Comparison of ENCODE assay signal across 9 cellular contexts in the genomic region with DNA sequence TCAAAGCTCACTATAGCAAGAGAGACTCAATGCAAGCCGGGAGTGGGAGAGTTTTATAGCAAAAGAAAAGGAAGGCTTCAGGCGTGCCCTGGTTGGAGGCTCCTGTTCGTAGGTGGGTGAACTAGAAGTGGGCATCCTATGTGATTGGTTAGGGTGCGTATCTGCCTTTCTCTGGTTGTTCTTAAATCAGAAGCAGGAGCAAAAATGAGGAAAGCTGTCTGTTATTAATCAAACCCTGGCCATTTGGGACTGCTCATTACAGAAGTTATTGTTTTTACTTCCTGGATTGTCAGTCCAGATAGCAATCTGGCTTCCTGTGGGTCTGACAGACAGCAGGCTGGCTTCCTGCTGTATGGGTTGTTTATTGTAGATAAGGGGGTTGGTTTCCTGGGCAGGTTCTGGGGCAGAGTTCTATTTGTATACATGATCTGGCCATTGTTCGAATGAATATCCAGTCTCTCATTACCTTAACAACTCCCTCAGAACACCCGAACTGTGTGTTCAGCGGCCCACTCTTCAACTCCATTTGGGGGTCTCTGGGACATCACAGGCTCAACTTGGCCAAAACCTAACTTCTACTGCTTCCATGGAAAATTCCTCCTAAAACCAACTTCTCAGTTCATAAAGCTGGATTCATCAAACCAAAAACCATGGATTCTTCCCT. TPM values are rescaled to one million over a fixed set of nuclear protein-coding genes. Genes with fewer than 3 reads are reported as not detected.
DNase-seq lines count a peak whose midpoint lies in the region; ATAC-seq and TF ChIP-seq lines count a peak whose summit lies in the region.
"Had no signal": no experiment of that assay in that cellular context is flagged by ENCODE, and none has a peak within 500 bp of the region (broad histone marks: within the 10 kb centered on the region; RNA-seq: fewer than 3 reads in every experiment).

No MANE protein-coding gene starts in this region.

- in situ Hi-C loops in brain microvascular endothelial cell (cut with HindIII; ENCODE audit: low pct_ligation_motif_present, low sequenced_read_pairs) = no loop called here

- TF ChIP-seq CTCF in BE2C (IDR thresholded peaks at IDR 0.05; ENCODE audit: low read depth, low read length) = no peak
- no peak for TF ChIP-seq CTCF in brain microvascular endothelial cell (IDR thresholded peaks at IDR 0.05; ENCODE audit: low read depth, low read length, missing control alignments)

- DNase-seq in BE2C (peak; percentile 70), brain microvascular endothelial cell (no peak), islet precursor cell (no peak)
- DNase-seq in stimulated activated CD8-positive, alpha-beta memory T cell treated with anti-CD3 and anti-CD28 coated beads, Interleukin-4, amount 100 ng/mL, for 48 hours = no peak

- peaks cover 46% of the 10 kb centered on the region for H3K36me3 ChIP-seq in BE2C
- peaks cover 45% of the 10 kb centered on the region for H3K36me3 ChIP-seq in KOPT-K1 (ENCODE audit: insufficient read depth, low read length)
- peaks cover 25% of the 10 kb centered on the region for H3K36me3 ChIP-seq in brain microvascular endothelial cell (replicated peaks)
- H3K36me3 ChIP-seq in mesodermal cell (ENCODE audit: control insufficient read depth, insufficient read depth, low read length) = peaks cover 47% of the 10 kb centered on the region

- H3K4me1 ChIP-seq in BE2C (no peaks in the 10 kb centered on the region), mesodermal cell (ENCODE audit: control insufficient read depth, insufficient read depth, low read length, poor library complexity, severe bottlenecking) (no peaks in the 10 kb centered on the region)

- no peaks in the 10 kb centered on the region for H3K27me3 ChIP-seq in BE2C
- H3K27me3 ChIP-seq in brain microvascular endothelial cell (replicated peaks) = no peaks in the 10 kb centered on the region

- H3K4me3 ChIP-seq in BE2C (ENCODE audit: low read depth, low read length) (peak overlapping the region; percentile 96), brain microvascular endothelial cell (ENCODE audit: low read depth, low read length) (peak overlapping the region; percentile 73), mesodermal cell (ENCODE audit: extremely low read depth, insufficient read depth, low read length, poor library complexity, severe bottlenecking) (peak overlapping the region; percentile 84)

- H3K27ac ChIP-seq in KOPT-K1 (ENCODE audit: low read depth, low read length, poor library complexity, severe bottlenecking) (peak overlapping the region; percentile 83), brain microvascular endothelial cell (no peak overlapping the region), mesodermal cell (ENCODE audit: low read depth, low read length, severe bottlenecking) (peak overlapping the region; percentile 87)
- H3K27ac ChIP-seq: epithelial cell of prostate had no signal

- H3K9me3 ChIP-seq in BE2C = peaks cover 25% of the 10 kb centered on the region
- H3K9me3 ChIP-seq in KOPT-K1 (ENCODE audit: insufficient read depth, low read length, poor library complexity, severe bottlenecking) = peaks cover 81% of the 10 kb centered on the region
- H3K9me3 ChIP-seq in mesodermal cell (ENCODE audit: control insufficient read depth, low read length) = peaks cover 57% of the 10 kb centered on the region

- no peak for ATAC-seq in HG03442 (IDR thresholded peaks at IDR 0.05; ENCODE audit: unreplicated experiment)
- no peak for ATAC-seq in HG02642 (IDR thresholded peaks at IDR 0.05; ENCODE audit: poor library complexity, unreplicated experiment)

- 76 to 78% methylated on average over 5 to 6 of the region's 7 CpGs for WGBS in mesodermal cell (ENCODE audit: insufficient coverage in 2 of 2), 2 experiments

RNA-seq across cellular contexts. Expression of a gene that starts 1.6 kb away (rescaled TPM):
- 22.6 TPM for polyA plus RNA-seq in BE2C (2012; ENCODE audit: insufficient read depth, insufficient read length, low read depth)
- polyA plus RNA-seq in mesodermal cell (2013, experiment 1 of 2) = 12.5 TPM
- polyA plus RNA-seq in mesodermal cell (2013, experiment 2 of 2) = 10.0 TPM

RNA-seq across cellular contexts. Expression of a gene that starts 35.7 kb away (rescaled TPM):
- 19.2 TPM for polyA plus RNA-seq in BE2C (2012; ENCODE audit: insufficient read depth, insufficient read length, low read depth)
- polyA plus RNA-seq in mesodermal cell (2013, experiment 1 of 2) = 4.5 TPM
- 7.5 TPM for polyA plus RNA-seq in mesodermal cell (2013, experiment 2 of 2)

RNA-seq across cellular contexts. Expression of a gene that starts 37.7 kb away (rescaled TPM):
- 149 TPM for polyA plus RNA-seq in BE2C (2012; ENCODE audit: insufficient read depth, insufficient read length, low read depth)
- polyA plus RNA-seq in mesodermal cell (2013, experiment 1 of 2) = 111 TPM
- polyA plus RNA-seq in mesodermal cell (2013, experiment 2 of 2) = 91.4 TPM
